ENCODE assay signal across 12 cellular contexts in the genomic region with DNA sequence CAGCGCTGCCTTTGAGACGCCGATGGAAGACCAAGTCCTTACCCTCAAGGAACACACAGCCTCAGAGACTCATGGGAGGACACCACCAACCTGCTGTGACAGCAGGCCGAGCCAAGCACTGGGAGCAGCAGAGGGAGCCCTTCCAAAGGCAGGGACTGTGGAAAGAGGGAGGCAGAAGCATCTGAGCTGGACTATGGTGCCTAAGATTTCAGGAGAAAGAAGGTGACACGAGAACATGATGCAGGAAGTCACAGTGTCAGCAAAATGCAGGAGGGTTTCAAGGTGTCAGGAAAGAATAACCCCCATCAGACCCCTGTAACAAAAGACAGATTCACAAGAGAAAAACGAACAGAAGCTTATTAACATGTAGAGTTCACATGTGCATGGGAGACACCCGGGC. TPM values are rescaled to one million over a fixed set of nuclear protein-coding genes. Genes with fewer than 3 reads are reported as not detected.
A peak's percentile ranks its signal among the peaks of the same experiment; 100 is the strongest.
DNase-seq lines count a peak whose midpoint lies in the region; ATAC-seq and TF ChIP-seq lines count a peak whose summit lies in the region.
"Had no signal": no experiment of that assay in that cellular context is flagged by ENCODE, and none has a peak within 500 bp of the region (broad histone marks: within the 10 kb centered on the region; RNA-seq: fewer than 3 reads in every experiment).

No MANE protein-coding gene starts in this region.

- TF ChIP-seq CTCF in BE2C (IDR thresholded peaks at IDR 0.05; ENCODE audit: low read depth, low read length) (peak; percentile 58), prostate gland (IDR thresholded peaks at IDR 0.05) (peak in 1 of 4 experiments; percentile 16), uterus (IDR thresholded peaks at IDR 0.05) (no peak), GM20000 (IDR thresholded peaks at IDR 0.05; ENCODE audit: extremely low read depth, missing control alignments) (no peak)

- H3K4me3 ChIP-seq in BE2C (ENCODE audit: low read depth, low read length) (no peak overlapping the region), adipocyte (ENCODE audit: low read length) (no peak overlapping the region), prostate gland (no peak overlapping the region), uterus (no peak overlapping the region)

- H3K27ac ChIP-seq in prostate gland: no peak overlapping the region
- H3K27ac ChIP-seq in uterus: no peak overlapping the region
- H3K27ac ChIP-seq: epithelial cell of prostate had no signal

- peak; percentile 85 for ATAC-seq in left colon

- intact Hi-C loops in left colon (cut with DNase I, micrococcal nuclease): no loop called here
- intact Hi-C loops in prostate gland (cut with DNase I): no loop called here
- intact Hi-C loops in uterus (cut with DNase I; ENCODE audit: low total_unique reads): no loop called here

- DNase-seq in BE2C (peak; percentile 31), HT-29 (ENCODE audit: low spot score) (peak; percentile 45), adipocyte (ENCODE audit: low read depth) (peak; percentile 23), left colon (peak in 1 of 2 donors; percentile 55), prostate gland (ENCODE audit: low spot score) (no peak), uterus (no peak), GM20000 (ENCODE audit: low spot score) (no peak)
- no peak for DNase-seq in activated CD4-positive, CD25-positive, alpha-beta regulatory T cell treated with anti-CD3 and anti-CD28 coated beads, Interleukin-2, amount 50 U/mL, for 72 hours
- DNase-seq: NCI-H2029; stimulated activated CD4-positive, alpha-beta T cell treated with anti-CD3 and anti-CD28 coated beads, Interleukin-4, amount 100 ng/mL, for 1 hour; T-helper 2 cell had no signal

- peaks cover 6% of the 10 kb centered on the region for H3K4me1 ChIP-seq in BE2C
- H3K4me1 ChIP-seq in adipocyte (ENCODE audit: control insufficient read depth, insufficient read depth, low read length): no peaks in the 10 kb centered on the region
- H3K4me1 ChIP-seq in prostate gland (replicated peaks): no peaks in the 10 kb centered on the region
- no peaks in the 10 kb centered on the region for H3K4me1 ChIP-seq in uterus

- H3K27me3 ChIP-seq in BE2C: no peaks in the 10 kb centered on the region
- peaks cover 13% of the 10 kb centered on the region for H3K27me3 ChIP-seq in adipocyte (replicated peaks; ENCODE audit: control insufficient read depth, insufficient read depth, low read length)
- no peaks in the 10 kb centered on the region for H3K27me3 ChIP-seq in prostate gland (replicated peaks; ENCODE audit: insufficient read depth)
- H3K27me3 ChIP-seq in uterus: no peaks in the 10 kb centered on the region

- H3K9ac ChIP-seq in adipocyte (ENCODE audit: low read length): no peak overlapping the region

- TF ChIP-seq POLR2A in prostate gland (IDR thresholded peaks at IDR 0.05): no peak
- no peak for TF ChIP-seq POLR2A in uterus (IDR thresholded peaks at IDR 0.05)

- WGBS in prostate gland: 74% methylated on average over 7 of the region's 7 CpGs

- H3K9me3 ChIP-seq in BE2C (no peaks in the 10 kb centered on the region), adipocyte (ENCODE audit: control insufficient read depth, low read length) (no peaks in the 10 kb centered on the region), prostate gland (no peaks in the 10 kb centered on the region), uterus (no peaks in the 10 kb centered on the region)

- H3K36me3 ChIP-seq in BE2C: no peaks in the 10 kb centered on the region
- H3K36me3 ChIP-seq in adipocyte (ENCODE audit: control insufficient read depth, insufficient read depth, low read length, severe bottlenecking): no peaks in the 10 kb centered on the region
- no peaks in the 10 kb centered on the region for H3K36me3 ChIP-seq in prostate gland
- H3K36me3 ChIP-seq in uterus: no peaks in the 10 kb centered on the region

RNA-seq across cellular contexts. Expression of a gene that starts 24.2 kb away (rescaled TPM):
- 126 TPM for polyA plus RNA-seq in BE2C (2012; ENCODE audit: insufficient read depth, insufficient read length, low read depth)
- total RNA-seq in HT-29 (2014; rRNA removed; shearing (Covaris generic)): 89.7 and 93.1 TPM in 2 replicates
- 100 to 1,000 TPM in 1 of 2 donors, 10 to 100 TPM in 1; 97.2 to 111 TPM for total RNA-seq in left colon
- total RNA-seq in prostate gland: 100 to 1,000 TPM; 167 to 170 TPM
- total RNA-seq in uterus: 100 to 1,000 TPM in 3 of 4 donors, 10 to 100 TPM in 1; 46.6 to 196 (median 126) TPM

Comparison
In these comparisons a context has a peak if more than half of its experiments do, and no peak if none do; other contexts are left out.
1. DNase-seq: peak in BE2C (single experiment), HT-29 (single experiment) and adipocyte (single experiment); none in prostate gland (single experiment), uterus (0 of 2), GM20000 (single experiment) and activated CD4-positive, CD25-positive, alpha-beta regulatory T cell treated with anti-CD3 and anti-CD28 coated beads, Interleukin-2, amount 50 U/mL, for 72 hours (single experiment).